ENCODE assay signal across 27 cellular contexts in genomic region chr2:160934991-160935390, GRCh38.
"Had no signal": no experiment of that assay in that cellular context is flagged by ENCODE, and none has a peak within 500 bp of the region (broad histone marks: within the 10 kb centered on the region; RNA-seq: fewer than 3 reads in every experiment).

No MANE protein-coding gene starts in this region.

- H3K9me3 ChIP-seq: adrenal gland, body of pancreas, breast epithelium, SJCRH30, SK-N-SH had no signal

- H3K27ac ChIP-seq: adrenal gland, body of pancreas, breast epithelium, SJCRH30 had no signal

- DNase-seq: activated CD4-positive, alpha-beta T cell treated with anti-CD3 and anti-CD28 coated beads for 36 hours; activated CD4-positive, alpha-beta T cell treated with anti-CD3 and anti-CD28 coated beads, Interleukin-2, amount 10 ng/mL, durations not matched to agents 7 days and 5 days; activated CD4-positive, alpha-beta T cell treated with anti-CD3 and anti-CD28 coated beads, Interleukin-2, amount 50 U/mL, for 48 hours; activated CD8-positive, alpha-beta T cell treated with anti-CD3 and anti-CD28 coated beads, Interleukin-2, amount 10 ng/mL, durations not matched to agents 7 days and 5 days; activated gamma-delta T cell treated with Interleukin-2 at 50 U/mL for 16 hours; activated naive CD4-positive, alpha-beta T cell treated with anti-CD3 and anti-CD28 coated beads for 36 hours; activated T-cell treated with anti-CD3 and anti-CD28 coated beads, Interleukin-2, amount 50 U/mL, for 24 hours; adrenal gland; body of pancreas; cerebellar nuclear complex; Karpas-422; NCI-H1048; NCI-H1436 treated with DMSO at 0.1 percent for 48 hours; NCI-H1694 treated with DMSO at 0.1 percent for 48 hours; NCI-H2029; NCI-H345; NCI-H526; NCI-H748 treated with DMSO at 0.1 percent for 48 hours; OCI-M1; Right ventricle myocardium superior; SJCRH30; SK-N-SH had no signal

- H3K9me2 ChIP-seq: SK-N-SH had no signal

- H3K27me3 Mint-ChIP-seq: activated CD4-positive, alpha-beta T cell treated with anti-CD3 and anti-CD28 coated beads, Interleukin-2, amount 10 ng/mL, durations not matched to agents 7 days and 5 days had no signal

- H3K36me3 Mint-ChIP-seq: activated naive CD4-positive, alpha-beta T cell treated with anti-CD3 and anti-CD28 coated beads, Interleukin-2, amount 50 U/mL, for 72 hours had no signal

- H3K9me3 Mint-ChIP-seq: activated naive CD4-positive, alpha-beta T cell treated with anti-CD3 and anti-CD28 coated beads for 36 hours; activated T-cell treated with anti-CD3 and anti-CD28 coated beads, Interleukin-2, amount 50 U/mL, for 24 hours; activated T-helper 1 cell treated with anti-CD3 and anti-CD28 coated beads, Interleukin-12 subunit alpha, Interleukin-12 subunit beta, Interleukin-2, Interleukin-4 antibody, amounts not matched to agents 30 ng/mL and 10 ng/mL and 1 ng/mL, durations not matched to agents 14 hours and 24 hours and 36 hours; T-helper 1 cell treated with Interleukin-12 subunit alpha and Interleukin-12 subunit beta and Interleukin-4 antibody, amounts not matched to agents 30 μg/mL and 1 μg/mL, for 36 hours; T-helper 2 cell treated with Interferon-gamma antibody and Interleukin-4, amounts not matched to agents 5 μg/mL and 100 μg/mL, for 36 hours had no signal

- H3K4me1 ChIP-seq: adrenal gland, body of pancreas, breast epithelium, SJCRH30 had no signal

- H3K4me3 ChIP-seq: adrenal gland, body of pancreas, breast epithelium, SJCRH30 had no signal

- H3K27me3 ChIP-seq: adrenal gland, body of pancreas, breast epithelium, SJCRH30 had no signal

- H3K4me3 Mint-ChIP-seq: activated CD4-positive, alpha-beta T cell treated with anti-CD3 and anti-CD28 coated beads for 36 hours; activated CD4-positive, alpha-beta T cell treated with anti-CD3 and anti-CD28 coated beads, Interleukin-2, amount 10 ng/mL, durations not matched to agents 7 days and 5 days; activated CD8-positive, alpha-beta T cell treated with anti-CD3 and anti-CD28 coated beads, Interleukin-2, amount 10 ng/mL, durations not matched to agents 7 days and 5 days; activated naive CD4-positive, alpha-beta T cell treated with anti-CD3 and anti-CD28 coated beads for 36 hours; activated T-cell treated with anti-CD3 and anti-CD28 coated beads, Interleukin-2, amount 50 U/mL, for 24 hours; activated T-helper 1 cell treated with anti-CD3 and anti-CD28 coated beads, Interleukin-12 subunit alpha, Interleukin-12 subunit beta, Interleukin-2, Interleukin-4 antibody, amounts not matched to agents 30 ng/mL and 10 ng/mL and 1 ng/mL, durations not matched to agents 14 hours and 24 hours and 36 hours; T-helper 1 cell treated with Interleukin-12 subunit alpha and Interleukin-12 subunit beta and Interleukin-4 antibody, amounts not matched to agents 30 μg/mL and 1 μg/mL, for 36 hours; T-helper 2 cell treated with Interferon-gamma antibody and Interleukin-4, amounts not matched to agents 5 μg/mL and 100 μg/mL, for 36 hours had no signal

- H3K4me2 ChIP-seq: SK-N-SH had no signal

- H3K27ac Mint-ChIP-seq: activated CD4-positive, alpha-beta T cell treated with anti-CD3 and anti-CD28 coated beads for 36 hours; activated CD4-positive, alpha-beta T cell treated with anti-CD3 and anti-CD28 coated beads, Interleukin-2, amount 10 ng/mL, durations not matched to agents 7 days and 5 days; activated CD8-positive, alpha-beta T cell treated with anti-CD3 and anti-CD28 coated beads, Interleukin-2, amount 10 ng/mL, durations not matched to agents 7 days and 5 days; activated naive CD4-positive, alpha-beta T cell treated with anti-CD3 and anti-CD28 coated beads for 36 hours; activated naive CD4-positive, alpha-beta T cell treated with anti-CD3 and anti-CD28 coated beads, Interleukin-2, amount 50 U/mL, for 72 hours; activated T-cell treated with anti-CD3 and anti-CD28 coated beads, Interleukin-2, amount 50 U/mL, for 24 hours; activated T-helper 1 cell treated with anti-CD3 and anti-CD28 coated beads, Interleukin-12 subunit alpha, Interleukin-12 subunit beta, Interleukin-2, Interleukin-4 antibody, amounts not matched to agents 30 ng/mL and 10 ng/mL and 1 ng/mL, durations not matched to agents 14 hours and 24 hours and 36 hours; T-helper 1 cell treated with Interleukin-12 subunit alpha and Interleukin-12 subunit beta and Interleukin-4 antibody, amounts not matched to agents 30 μg/mL and 1 μg/mL, for 36 hours; T-helper 2 cell treated with Interferon-gamma antibody and Interleukin-4, amounts not matched to agents 5 μg/mL and 100 μg/mL, for 36 hours had no signal

- ATAC-seq: activated CD8-positive, alpha-beta T cell treated with anti-CD3 and anti-CD28 coated beads, Interleukin-2, amount 10 ng/mL, durations not matched to agents 7 days and 5 days; body of pancreas had no signal

- H3K36me3 ChIP-seq: adrenal gland, breast epithelium, SJCRH30 had no signal
